In genomic region chr4:99078931-99079624, GRCh38 we compare ENCODE assay signal across 17 cellular contexts. TPM values are rescaled to one million over a fixed set of nuclear protein-coding genes. Genes with fewer than 3 reads are reported as not detected.
DNase-seq lines count a peak whose midpoint lies in the region; ATAC-seq, FAIRE-seq and TF ChIP-seq lines count a peak whose summit lies in the region.
"Had no signal": no experiment of that assay in that cellular context is flagged by ENCODE, and none has a peak within 500 bp of the region (broad histone marks: within the 10 kb centered on the region; RNA-seq: fewer than 3 reads in every experiment).

No MANE protein-coding gene starts in this region.

- TF ChIP-seq EP300 in HepG2 (IDR thresholded peaks at IDR 0.05; ENCODE audit: low read depth in 2 of 2, low read length in 2 of 2): no peak
- TF ChIP-seq EP300 in HepG2 (CRISPR knock-in tag; IDR thresholded peaks at IDR 0.05; ENCODE audit: borderline replicate concordance): no peak
- no peak for TF ChIP-seq EP300 in transverse colon (IDR thresholded peaks at IDR 0.05; ENCODE audit: low read depth)

- H2AFZ ChIP-seq in HepG2 (ENCODE audit: low read length): no peak overlapping the region
- H2AFZ ChIP-seq: PC-9 had no signal

- no peaks in the 10 kb centered on the region for H3K27me3 Mint-ChIP-seq in activated T-helper 17 cell treated with anti-CD3 and anti-CD28 coated beads, Interleukin-2, amount 50 U/mL, for 72 hours

- H3K4me3 ChIP-seq in right atrium auricular region (no peak overlapping the region), HepG2 (replicated peaks in 1 of 3; ENCODE audit: insufficient read depth in 1 of 3, low read depth in 2 of 3, low read length in 3 of 3) (no peak overlapping the region), transverse colon (no peak overlapping the region)
- H3K4me3 ChIP-seq: BLaER1, PC-9 had no signal

- ATAC-seq in Right ventricle myocardium superior (ENCODE audit: poor library complexity): peak; percentile 30
- ATAC-seq in activated T-helper 17 cell treated with anti-CD3 and anti-CD28 coated beads, Interleukin-2, amount 50 U/mL, for 72 hours (replicated peaks): no peak
- ATAC-seq in HepG2: no peak
- no peak for ATAC-seq in HG03469 (IDR thresholded peaks at IDR 0.05; ENCODE audit: unreplicated experiment)

- H3K27ac ChIP-seq in right atrium auricular region (no peak overlapping the region), HepG2 (ENCODE audit: extremely low read length, insufficient read depth, low read length) (no peak overlapping the region), transverse colon (peak overlapping the region; percentile 43 to 62 (median 55))
- H3K27ac ChIP-seq: BLaER1, PC-9 had no signal

- in situ Hi-C loops in HepG2 (cut with HindIII; ENCODE audit: extremely low pct_ligation_motif_present, low pct_unique_long_range_greater_than_20kb) (no loop called here), transverse colon (cut with MboI; ENCODE audit: low pct_ligation_motif_present in 1 of 4, low pct_unique_long_range_greater_than_20kb in 1 of 4, low sequenced_read_pairs in 3 of 4) (no loop called here)

- peak overlapping the region; percentile 67 for H3K27ac Mint-ChIP-seq in activated T-helper 17 cell treated with anti-CD3 and anti-CD28 coated beads, Interleukin-2, amount 50 U/mL, for 72 hours

- POLR2A ChIA-PET in HepG2 (lab: Yijun Ruan, JAX): interaction anchor here (0.9 to 1.7 kb wide), 5 partner anchors 9 to 325 kb away, joined by 3 to 6 read pairs (median 4); partner anchors contain the start of genes ADH4, ADH5 and METAP1

- TF ChIP-seq RAD21 in HepG2 (CRISPR knock-in tag; IDR thresholded peaks at IDR 0.05): no peak

- intact Hi-C loops in Right ventricle myocardium superior (cut with DNase I) (no loop called here), HepG2 (cut with micrococcal nuclease; ENCODE audit: unreplicated experiment) (loop anchor here (5.0 kb wide), 1 partner anchor 808 kb away; no protein-coding TSS in a partner anchor), transverse colon (cut with DNase I; ENCODE audit: low total_unique reads) (no loop called here)

- peaks cover 27% of the 10 kb centered on the region for H3K79me2 ChIP-seq in HepG2 (ENCODE audit: insufficient read depth, low read length)

- no peak for FAIRE-seq in HepG2 (lab: Jason Lieb, UNC)
- FAIRE-seq: HTR-8/SVneo had no signal

- H3K36me3 ChIP-seq in right atrium auricular region (peaks cover 69% of the 10 kb centered on the region), HepG2 (replicated peaks in 1 of 2; ENCODE audit: control insufficient read depth in 1 of 2, insufficient read depth in 2 of 2, low read length in 2 of 2) (peaks cover 22 to 87% of the 10 kb centered on the region in 2 experiments), transverse colon (peaks cover 0 to 52% (median 18%) of the 10 kb centered on the region in 4 donors)

- TF ChIP-seq CTCF in right atrium auricular region (IDR thresholded peaks at IDR 0.05) (no peak), HepG2 (CRISPR knock-in tag; IDR thresholded peaks at IDR 0.05) (no peak), transverse colon (IDR thresholded peaks at IDR 0.05) (no peak)

- TF ChIP-seq POLR2A in HepG2 (IDR thresholded peaks at IDR 0.05; ENCODE audit: insufficient read depth in 1 of 2, low read depth in 2 of 2, low read length in 2 of 2): no peak
- TF ChIP-seq POLR2A in transverse colon (IDR thresholded peaks at IDR 0.05): no peak

- no peaks in the 10 kb centered on the region for H3K4me1 Mint-ChIP-seq in activated T-helper 17 cell treated with anti-CD3 and anti-CD28 coated beads, Interleukin-2, amount 50 U/mL, for 72 hours

- no peak overlapping the region for H3K9ac ChIP-seq in HepG2 (ENCODE audit: insufficient read depth, low read depth, low read length)
- H3K9ac ChIP-seq: BLaER1 had no signal

- 95% methylated on average over 5 of the region's 5 CpGs for WGBS in HepG2 (ENCODE audit: low lambda C conversion rate)
- WGBS in transverse colon (ENCODE audit: low coverage in 1 of 2), 2 donors: 56% methylated on average over 3 to 5 of the region's 5 CpGs

- H3K4me3 Mint-ChIP-seq in activated T-helper 17 cell treated with anti-CD3 and anti-CD28 coated beads, Interleukin-2, amount 50 U/mL, for 72 hours: no peak overlapping the region

- no peaks in the 10 kb centered on the region for H3K27me3 ChIP-seq in right atrium auricular region
- no peaks in the 10 kb centered on the region for H3K27me3 ChIP-seq in HepG2 (ENCODE audit: control insufficient read depth in 1 of 2, insufficient read depth in 2 of 2, low read length in 2 of 2)
- H3K27me3 ChIP-seq in transverse colon: no peaks in the 10 kb centered on the region
- H3K27me3 ChIP-seq: BLaER1 had no signal

- H3K9me3 ChIP-seq in right atrium auricular region: no peaks in the 10 kb centered on the region
- no peaks in the 10 kb centered on the region for H3K9me3 ChIP-seq in HepG2 (ENCODE audit: low read length)
- no peaks in the 10 kb centered on the region for H3K9me3 ChIP-seq in transverse colon
- H3K9me3 ChIP-seq: BLaER1 had no signal

- H4K20me1 ChIP-seq in HepG2 (ENCODE audit: insufficient read depth, low read length): peaks cover 8% of the 10 kb centered on the region; the same call in 1 of the 2 replicates

- DNase-seq in Right ventricle myocardium superior (no peak), right atrium auricular region (ENCODE audit: low spot score) (no peak), HepG2 (ENCODE audit: low spot score) (no peak), transverse colon (no peak), epidermal melanocyte (ENCODE audit: insufficient read length, low spot score) (no peak)
- DNase-seq: DMS 273 treated with DMSO at 0.1 percent for 48 hours, KBM-7, NCI-H1048, NCI-H146, NCI-H2081 treated with DMSO at 0.1 percent for 48 hours, NCI-H446 treated with DMSO at 0.1 percent for 48 hours, NCI-H748 treated with DMSO at 0.1 percent for 48 hours, PC-9 had no signal

- no peak overlapping the region for H3K4me2 ChIP-seq in HepG2 (ENCODE audit: low read depth, low read length)
- H3K4me2 ChIP-seq: BLaER1, PC-9 had no signal

- peaks cover 100% of the 10 kb centered on the region for H3K36me3 Mint-ChIP-seq in activated T-helper 17 cell treated with anti-CD3 and anti-CD28 coated beads, Interleukin-2, amount 50 U/mL, for 72 hours (ENCODE audit: low read depth)

- CTCF ChIA-PET in HepG2 (lab: Yijun Ruan, JAX; ENCODE audit: low intra/inter-chr PET ratio, low total read pairs): no interaction called here

- H3K9me3 Mint-ChIP-seq in activated T-helper 17 cell treated with anti-CD3 and anti-CD28 coated beads, Interleukin-2, amount 50 U/mL, for 72 hours: no peaks in the 10 kb centered on the region

- no TSS peak for BruUV-seq in HepG2 (replicated peaks; lab: Mats Ljungman, UMichigan)

- H3K4me1 ChIP-seq in right atrium auricular region (no peaks in the 10 kb centered on the region), HepG2 (ENCODE audit: insufficient read depth, low read length) (peaks cover 69% of the 10 kb centered on the region), transverse colon (peaks cover 7 to 72% (median 31%) of the 10 kb centered on the region in 4 donors)
- H3K4me1 ChIP-seq: BLaER1 had no signal

TF ChIP-seq in HepG2, 621 proteins besides CTCF, POLR2A, EP300 and RAD21 (continues in another document):
- TF ChIP-seq MAFK (conservative IDR thresholded peaks at IDR 0.05 in 1 of 2, IDR thresholded peaks at IDR 0.05 in 1 of 2; ENCODE audit: low read length in 2 of 2): peak; percentile 65 to 86
- TF ChIP-seq MTA3 (CRISPR knock-in tag; IDR thresholded peaks at IDR 0.05): no peak
- no peak for TF ChIP-seq IRX3 (CRISPR knock-in tag; IDR thresholded peaks at IDR 0.05; ENCODE audit: borderline replicate concordance, low read depth)
- no peak for TF ChIP-seq JUND (CRISPR knock-in tag; IDR thresholded peaks at IDR 0.05)
- TF ChIP-seq ZNF468 (CRISPR knock-in tag; IDR thresholded peaks at IDR 0.05): no peak
- no peak for TF ChIP-seq MXD1 (CRISPR knock-in tag; IDR thresholded peaks at IDR 0.05)
- no peak for TF ChIP-seq WIZ (CRISPR knock-in tag; IDR thresholded peaks at IDR 0.05)
- TF ChIP-seq MAFF (IDR thresholded peaks at IDR 0.05; ENCODE audit: low read depth, low read length): peak; percentile 69

RNA-seq across cellular contexts. Expression of gene ADH5, which starts 9.5 kb away (rescaled TPM):
- total RNA-seq in Right ventricle myocardium superior (197 TPM), right atrium auricular region (10 to 100 TPM; 67.4 to 76.3 TPM), HepG2 (2016; rRNA removed; fragmentation: Illumina TruSeq; extraction: Trizol) (512 and 855 TPM in 2 replicates), transverse colon (100 to 1,000 TPM in 2 of 4 donors, 10 to 100 TPM in 2; 63.3 to 159 (median 111) TPM)
- total RNA-seq in activated T-helper 17 cell treated with anti-CD3 and anti-CD28 coated beads, Interleukin-2, amount 50 U/mL, for 72 hours: 100 to 1,000 TPM in 1 of 2 donors, 10 to 100 TPM in 1; 96.4 to 114 TPM
- 80.2 and 94.4 TPM in 2 replicates for total RNA-seq in HepG2 (2016; cell fraction: cytosol; rRNA removed; fragmentation: Illumina TruSeq; extraction: Trizol; ENCODE audit: low read depth)
- 498 and 849 TPM in 2 replicates for total RNA-seq in HepG2 (2016; cell fraction: insoluble cytoplasmic fraction; rRNA removed; fragmentation: Illumina TruSeq; extraction: Trizol)
- 132 and 158 TPM in 2 replicates for total RNA-seq in HepG2 (2016; cell fraction: membrane; rRNA removed; fragmentation: Illumina TruSeq; extraction: Trizol)
- total RNA-seq in HepG2 (2016; cell fraction: nucleus; rRNA removed; fragmentation: Illumina TruSeq; extraction: Trizol): 225 and 246 TPM in 2 replicates
- 265 and 349 TPM in 2 replicates for polyA plus RNA-seq in HepG2 (2011; rRNA removed)
- 173 and 271 TPM in 2 replicates for polyA plus RNA-seq in HepG2 (2011; cell fraction: cytosol; rRNA removed)
- 57.3 and 77.4 TPM in 2 replicates for polyA plus RNA-seq in HepG2 (2011; cell fraction: nucleus; rRNA removed)
- polyA plus RNA-seq in HepG2 (2012): 387 and 400 TPM in 2 replicates
- polyA plus RNA-seq in HepG2 (2016; cell fraction: cytosol; fragmentation: Illumina TruSeq; extraction: Trizol; ENCODE audit: low read depth): 85.2 and 90.0 TPM in 2 replicates
- polyA plus RNA-seq in HepG2 (2016; cell fraction: insoluble cytoplasmic fraction; fragmentation: Illumina TruSeq; extraction: Trizol; ENCODE audit: low read depth): 704 and 752 TPM in 2 replicates
- polyA plus RNA-seq in HepG2 (2016; cell fraction: membrane; fragmentation: Illumina TruSeq; extraction: Trizol; ENCODE audit: low read depth): 97.9 and 110 TPM in 2 replicates
- polyA plus RNA-seq in HepG2 (2016; cell fraction: nucleus; fragmentation: Illumina TruSeq; extraction: Trizol; ENCODE audit: insufficient read depth, low read depth): 246 and 258 TPM in 2 replicates
- polyA minus RNA-seq in HepG2 (2011; rRNA and poly(A)+ RNA removed; ENCODE audit: low replicate concordance): 86.8 and 216 TPM in 2 replicates
- polyA minus RNA-seq in HepG2 (2011; cell fraction: cytosol; rRNA and poly(A)+ RNA removed): 133 and 142 TPM in 2 replicates
- 142 and 207 TPM in 2 replicates for polyA minus RNA-seq in HepG2 (2011; cell fraction: nucleus; rRNA and poly(A)+ RNA removed)

Comparison
In these comparisons a context has a peak if more than half of its experiments do, and no peak if none do; other contexts are left out.
1. H3K27ac ChIP-seq: peak in transverse colon (4 of 4); none in right atrium auricular region (0 of 2) and HepG2 (single experiment).